In the genomic region with DNA sequence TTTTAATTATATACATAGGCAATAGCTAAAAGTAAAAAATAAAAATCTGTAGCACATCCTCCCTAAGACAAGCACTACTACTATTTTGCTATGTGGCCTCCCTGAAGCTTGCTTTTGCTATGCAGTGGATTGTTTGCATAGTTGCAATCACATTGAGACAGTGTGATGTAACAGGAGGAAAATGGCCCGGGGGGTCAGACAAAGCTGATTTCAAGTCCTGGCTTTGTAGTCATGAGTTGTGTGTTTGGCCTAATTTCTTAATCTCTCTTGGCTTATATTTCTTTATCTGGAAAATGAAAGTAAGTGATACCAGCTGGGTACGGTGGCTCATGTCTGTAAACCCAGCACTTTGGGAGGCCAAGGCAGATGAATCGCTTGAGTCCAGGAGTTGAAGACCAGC, we compare ENCODE assay signal across 1 cellular context.
TF ChIP-seq lines count a peak whose summit lies in the region.

No MANE protein-coding gene starts in this region.

TF ChIP-seq in GM23338, 12 proteins besides CTCF, POLR2A, EP300 and RAD21:
- TF ChIP-seq, protein P1, sequence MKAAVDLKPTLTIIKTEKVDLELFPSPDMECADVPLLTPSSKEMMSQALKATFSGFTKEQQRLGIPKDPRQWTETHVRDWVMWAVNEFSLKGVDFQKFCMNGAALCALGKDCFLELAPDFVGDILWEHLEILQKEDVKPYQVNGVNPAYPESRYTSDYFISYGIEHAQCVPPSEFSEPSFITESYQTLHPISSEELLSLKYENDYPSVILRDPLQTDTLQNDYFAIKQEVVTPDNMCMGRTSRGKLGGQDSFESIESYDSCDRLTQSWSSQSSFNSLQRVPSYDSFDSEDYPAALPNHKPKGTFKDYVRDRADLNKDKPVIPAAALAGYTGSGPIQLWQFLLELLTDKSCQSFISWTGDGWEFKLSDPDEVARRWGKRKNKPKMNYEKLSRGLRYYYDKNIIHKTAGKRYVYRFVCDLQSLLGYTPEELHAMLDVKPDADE (IDR thresholded peaks at IDR 0.05) = no peak
- TF ChIP-seq CREB1 (CRISPR knock-in tag; IDR thresholded peaks at IDR 0.05; ENCODE audit: low read depth) (no peak), STAT1 (IDR thresholded peaks at IDR 0.05; ENCODE audit: unreplicated experiment) (no peak), ZNF114 (CRISPR knock-in tag; IDR thresholded peaks at IDR 0.05) (no peak), POLR2AphosphoS5 (IDR thresholded peaks at IDR 0.05; ENCODE audit: low read depth) (no peak), JUNB (IDR thresholded peaks at IDR 0.05; ENCODE audit: unreplicated experiment) (no peak), ZNF331 (CRISPR knock-in tag; IDR thresholded peaks at IDR 0.05; ENCODE audit: low read depth) (no peak), REST (IDR thresholded peaks at IDR 0.05; ENCODE audit: unreplicated experiment) (no peak), ZNF462 (CRISPR knock-in tag; IDR thresholded peaks at IDR 0.05) (no peak), EZH2phosphoT487 (IDR thresholded peaks at IDR 0.05; ENCODE audit: unreplicated experiment) (no peak), NANOG (IDR thresholded peaks at IDR 0.05; ENCODE audit: borderline replicate concordance) (no peak), EZH2 (IDR thresholded peaks at IDR 0.05; ENCODE audit: low read depth, unreplicated experiment) (no peak)
TF ChIP-seq in GM23338: peak in this region for 0.
